ENCODE assay signal across 1 cellular context in genomic region chr14:101151226-101151929, GRCh38.
TF ChIP-seq lines count a peak whose summit lies in the region.

No MANE protein-coding gene starts in this region.

TF ChIP-seq in endothelial cell of umbilical vein, 7 proteins besides CTCF, POLR2A, EP300 and RAD21 (continued from another document):
- TF ChIP-seq, protein P1, sequence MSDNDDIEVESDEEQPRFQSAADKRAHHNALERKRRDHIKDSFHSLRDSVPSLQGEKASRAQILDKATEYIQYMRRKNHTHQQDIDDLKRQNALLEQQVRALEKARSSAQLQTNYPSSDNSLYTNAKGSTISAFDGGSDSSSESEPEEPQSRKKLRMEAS (IDR thresholded peaks at IDR 0.05; ENCODE audit: insufficient read depth, insufficient read length) = no peak
- no peak for TF ChIP-seq EZH2 (IDR thresholded peaks at IDR 0.05; ENCODE audit: borderline replicate concordance, low read depth, low read length, severe bottlenecking)
- TF ChIP-seq POLR2AphosphoS5 (IDR thresholded peaks at IDR 0.05; ENCODE audit: insufficient read depth, low read depth, low read length) = no peak
- no peak for TF ChIP-seq JUN (IDR thresholded peaks at IDR 0.05; ENCODE audit: borderline replicate concordance, insufficient read depth, insufficient read length, low read depth)
- TF ChIP-seq MYC (IDR thresholded peaks at IDR 0.05; ENCODE audit: low read depth, low read length) = no peak
